Comparison of ENCODE assay signal across 1 cellular context in the genomic region with DNA sequence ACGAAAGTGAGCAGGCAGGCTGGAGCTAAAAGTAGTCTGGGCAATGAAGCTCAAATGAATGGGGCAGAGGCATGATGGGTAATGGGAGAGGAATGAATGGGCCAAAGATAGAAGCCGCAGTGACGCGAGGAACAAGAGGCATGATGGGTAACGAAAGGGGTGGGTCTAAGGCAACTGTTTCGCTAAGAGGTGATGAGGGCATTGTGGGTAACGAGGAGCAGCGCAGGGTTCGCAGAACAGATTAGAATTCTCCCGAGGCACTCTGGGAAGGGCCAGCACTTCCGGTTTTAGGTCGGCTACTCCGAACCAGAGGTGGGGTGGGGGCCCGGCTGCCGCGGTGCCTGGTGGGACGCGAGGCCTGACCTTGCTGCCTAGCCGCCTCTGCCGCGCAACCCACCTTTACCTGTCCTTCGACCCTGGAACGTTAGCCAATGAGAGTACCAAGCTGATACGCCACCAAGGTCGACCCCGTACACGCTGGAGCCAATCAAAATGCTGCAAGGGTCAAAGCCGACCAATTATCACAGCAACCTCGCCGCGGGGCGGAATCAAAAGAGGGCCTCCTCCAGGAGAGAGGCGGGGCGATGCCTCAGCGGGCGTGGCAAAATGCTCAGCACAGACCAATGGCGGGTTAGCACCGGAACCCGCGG.
A peak's percentile ranks its signal among the peaks of the same experiment; 100 is the strongest.
TF ChIP-seq lines count a peak whose summit lies in the region.

No MANE protein-coding gene starts in this region.

TF ChIP-seq in HEK293, 187 proteins besides CTCF, POLR2A, EP300 and RAD21 (continued from another document and continues in another):
- TF ChIP-seq, protein P1, sequence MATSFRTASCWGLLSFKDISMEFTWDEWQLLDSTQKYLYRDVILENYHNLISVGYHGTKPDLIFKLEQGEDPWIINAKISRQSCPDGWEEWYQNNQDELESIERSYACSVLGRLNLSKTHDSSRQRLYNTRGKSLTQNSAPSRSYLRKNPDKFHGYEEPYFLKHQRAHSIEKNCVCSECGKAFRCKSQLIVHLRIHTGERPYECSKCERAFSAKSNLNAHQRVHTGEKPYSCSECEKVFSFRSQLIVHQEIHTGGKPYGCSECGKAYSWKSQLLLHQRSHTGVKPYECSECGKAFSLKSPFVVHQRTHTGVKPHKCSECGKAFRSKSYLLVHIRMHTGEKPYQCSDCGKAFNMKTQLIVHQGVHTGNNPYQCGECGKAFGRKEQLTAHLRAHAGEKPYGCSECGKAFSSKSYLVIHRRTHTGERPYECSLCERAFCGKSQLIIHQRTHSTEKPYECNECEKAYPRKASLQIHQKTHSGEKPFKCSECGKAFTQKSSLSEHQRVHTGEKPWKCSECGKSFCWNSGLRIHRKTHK (tag by site-specific recombination; IDR thresholded peaks at IDR 0.05): no peak
- no peak for TF ChIP-seq ZNF184 (tag by site-specific recombination; IDR thresholded peaks at IDR 0.05)
- TF ChIP-seq, protein P2, sequence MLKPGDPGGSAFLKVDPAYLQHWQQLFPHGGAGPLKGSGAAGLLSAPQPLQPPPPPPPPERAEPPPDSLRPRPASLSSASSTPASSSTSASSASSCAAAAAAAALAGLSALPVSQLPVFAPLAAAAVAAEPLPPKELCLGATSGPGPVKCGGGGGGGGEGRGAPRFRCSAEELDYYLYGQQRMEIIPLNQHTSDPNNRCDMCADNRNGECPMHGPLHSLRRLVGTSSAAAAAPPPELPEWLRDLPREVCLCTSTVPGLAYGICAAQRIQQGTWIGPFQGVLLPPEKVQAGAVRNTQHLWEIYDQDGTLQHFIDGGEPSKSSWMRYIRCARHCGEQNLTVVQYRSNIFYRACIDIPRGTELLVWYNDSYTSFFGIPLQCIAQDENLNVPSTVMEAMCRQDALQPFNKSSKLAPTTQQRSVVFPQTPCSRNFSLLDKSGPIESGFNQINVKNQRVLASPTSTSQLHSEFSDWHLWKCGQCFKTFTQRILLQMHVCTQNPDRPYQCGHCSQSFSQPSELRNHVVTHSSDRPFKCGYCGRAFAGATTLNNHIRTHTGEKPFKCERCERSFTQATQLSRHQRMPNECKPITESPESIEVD (tag by site-specific recombination; IDR thresholded peaks at IDR 0.05): no peak
- TF ChIP-seq, protein P3, sequence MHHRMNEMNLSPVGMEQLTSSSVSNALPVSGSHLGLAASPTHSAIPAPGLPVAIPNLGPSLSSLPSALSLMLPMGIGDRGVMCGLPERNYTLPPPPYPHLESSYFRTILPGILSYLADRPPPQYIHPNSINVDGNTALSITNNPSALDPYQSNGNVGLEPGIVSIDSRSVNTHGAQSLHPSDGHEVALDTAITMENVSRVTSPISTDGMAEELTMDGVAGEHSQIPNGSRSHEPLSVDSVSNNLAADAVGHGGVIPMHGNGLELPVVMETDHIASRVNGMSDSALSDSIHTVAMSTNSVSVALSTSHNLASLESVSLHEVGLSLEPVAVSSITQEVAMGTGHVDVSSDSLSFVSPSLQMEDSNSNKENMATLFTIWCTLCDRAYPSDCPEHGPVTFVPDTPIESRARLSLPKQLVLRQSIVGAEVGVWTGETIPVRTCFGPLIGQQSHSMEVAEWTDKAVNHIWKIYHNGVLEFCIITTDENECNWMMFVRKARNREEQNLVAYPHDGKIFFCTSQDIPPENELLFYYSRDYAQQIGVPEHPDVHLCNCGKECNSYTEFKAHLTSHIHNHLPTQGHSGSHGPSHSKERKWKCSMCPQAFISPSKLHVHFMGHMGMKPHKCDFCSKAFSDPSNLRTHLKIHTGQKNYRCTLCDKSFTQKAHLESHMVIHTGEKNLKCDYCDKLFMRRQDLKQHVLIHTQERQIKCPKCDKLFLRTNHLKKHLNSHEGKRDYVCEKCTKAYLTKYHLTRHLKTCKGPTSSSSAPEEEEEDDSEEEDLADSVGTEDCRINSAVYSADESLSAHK (tag by site-specific recombination; IDR thresholded peaks at IDR 0.05): no peak; the same call in 1 of the 2 replicates
- TF ChIP-seq ZNF837 (tag by site-specific recombination; IDR thresholded peaks at IDR 0.05): no peak
- TF ChIP-seq ZSCAN23 (tag by site-specific recombination; IDR thresholded peaks at IDR 0.05): no peak
- TF ChIP-seq ZNF350 (tag by site-specific recombination; IDR thresholded peaks at IDR 0.05): no peak
- 0 out of 2 replicates have a peak, but pooled peaks have one; percentile 9 for TF ChIP-seq ZNF391 (tag by site-specific recombination; IDR thresholded peaks at IDR 0.05; ENCODE audit: borderline replicate concordance, low read depth)
- TF ChIP-seq ZNF366 (tag by site-specific recombination; conservative IDR thresholded peaks at IDR 0.05): peak; percentile 96
- TF ChIP-seq, protein P4, sequence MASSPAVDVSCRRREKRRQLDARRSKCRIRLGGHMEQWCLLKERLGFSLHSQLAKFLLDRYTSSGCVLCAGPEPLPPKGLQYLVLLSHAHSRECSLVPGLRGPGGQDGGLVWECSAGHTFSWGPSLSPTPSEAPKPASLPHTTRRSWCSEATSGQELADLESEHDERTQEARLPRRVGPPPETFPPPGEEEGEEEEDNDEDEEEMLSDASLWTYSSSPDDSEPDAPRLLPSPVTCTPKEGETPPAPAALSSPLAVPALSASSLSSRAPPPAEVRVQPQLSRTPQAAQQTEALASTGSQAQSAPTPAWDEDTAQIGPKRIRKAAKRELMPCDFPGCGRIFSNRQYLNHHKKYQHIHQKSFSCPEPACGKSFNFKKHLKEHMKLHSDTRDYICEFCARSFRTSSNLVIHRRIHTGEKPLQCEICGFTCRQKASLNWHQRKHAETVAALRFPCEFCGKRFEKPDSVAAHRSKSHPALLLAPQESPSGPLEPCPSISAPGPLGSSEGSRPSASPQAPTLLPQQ (tag by site-specific recombination; IDR thresholded peaks at IDR 0.05): peak; percentile 85; the same call in 1 of the 2 replicates
- peak; percentile 91; the same call in 1 of the 2 replicates for TF ChIP-seq BCL11B (tag by site-specific recombination; IDR thresholded peaks at IDR 0.05; ENCODE audit: low read depth)
- TF ChIP-seq, protein P5, sequence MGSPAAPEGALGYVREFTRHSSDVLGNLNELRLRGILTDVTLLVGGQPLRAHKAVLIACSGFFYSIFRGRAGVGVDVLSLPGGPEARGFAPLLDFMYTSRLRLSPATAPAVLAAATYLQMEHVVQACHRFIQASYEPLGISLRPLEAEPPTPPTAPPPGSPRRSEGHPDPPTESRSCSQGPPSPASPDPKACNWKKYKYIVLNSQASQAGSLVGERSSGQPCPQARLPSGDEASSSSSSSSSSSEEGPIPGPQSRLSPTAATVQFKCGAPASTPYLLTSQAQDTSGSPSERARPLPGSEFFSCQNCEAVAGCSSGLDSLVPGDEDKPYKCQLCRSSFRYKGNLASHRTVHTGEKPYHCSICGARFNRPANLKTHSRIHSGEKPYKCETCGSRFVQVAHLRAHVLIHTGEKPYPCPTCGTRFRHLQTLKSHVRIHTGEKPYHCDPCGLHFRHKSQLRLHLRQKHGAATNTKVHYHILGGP (tag by site-specific recombination; IDR thresholded peaks at IDR 0.05): no peak
- no peak for TF ChIP-seq ZNF792 (tag by site-specific recombination; IDR thresholded peaks at IDR 0.05)
- TF ChIP-seq ZNF404 (tag by site-specific recombination; IDR thresholded peaks at IDR 0.05): no peak
- no peak for TF ChIP-seq ZNF701 (tag by site-specific recombination; IDR thresholded peaks at IDR 0.05)
- TF ChIP-seq ZNF157 (tag by site-specific recombination; IDR thresholded peaks at IDR 0.05): no peak
- TF ChIP-seq, protein P6, sequence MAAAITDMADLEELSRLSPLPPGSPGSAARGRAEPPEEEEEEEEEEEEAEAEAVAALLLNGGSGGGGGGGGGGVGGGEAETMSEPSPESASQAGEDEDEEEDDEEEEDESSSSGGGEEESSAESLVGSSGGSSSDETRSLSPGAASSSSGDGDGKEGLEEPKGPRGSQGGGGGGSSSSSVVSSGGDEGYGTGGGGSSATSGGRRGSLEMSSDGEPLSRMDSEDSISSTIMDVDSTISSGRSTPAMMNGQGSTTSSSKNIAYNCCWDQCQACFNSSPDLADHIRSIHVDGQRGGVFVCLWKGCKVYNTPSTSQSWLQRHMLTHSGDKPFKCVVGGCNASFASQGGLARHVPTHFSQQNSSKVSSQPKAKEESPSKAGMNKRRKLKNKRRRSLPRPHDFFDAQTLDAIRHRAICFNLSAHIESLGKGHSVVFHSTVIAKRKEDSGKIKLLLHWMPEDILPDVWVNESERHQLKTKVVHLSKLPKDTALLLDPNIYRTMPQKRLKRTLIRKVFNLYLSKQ (tag by site-specific recombination; IDR thresholded peaks at IDR 0.05; ENCODE audit: borderline replicate concordance): no peak
- no peak for TF ChIP-seq MYNN (tag by site-specific recombination; IDR thresholded peaks at IDR 0.05; ENCODE audit: borderline replicate concordance)
- no peak for TF ChIP-seq ZNF138 (tag by site-specific recombination; IDR thresholded peaks at IDR 0.05; ENCODE audit: borderline replicate concordance)
- TF ChIP-seq ZNF677 (tag by site-specific recombination; IDR thresholded peaks at IDR 0.05): no peak
- TF ChIP-seq ZNF747 (tag by site-specific recombination; IDR thresholded peaks at IDR 0.05): no peak
- TF ChIP-seq, protein P7, sequence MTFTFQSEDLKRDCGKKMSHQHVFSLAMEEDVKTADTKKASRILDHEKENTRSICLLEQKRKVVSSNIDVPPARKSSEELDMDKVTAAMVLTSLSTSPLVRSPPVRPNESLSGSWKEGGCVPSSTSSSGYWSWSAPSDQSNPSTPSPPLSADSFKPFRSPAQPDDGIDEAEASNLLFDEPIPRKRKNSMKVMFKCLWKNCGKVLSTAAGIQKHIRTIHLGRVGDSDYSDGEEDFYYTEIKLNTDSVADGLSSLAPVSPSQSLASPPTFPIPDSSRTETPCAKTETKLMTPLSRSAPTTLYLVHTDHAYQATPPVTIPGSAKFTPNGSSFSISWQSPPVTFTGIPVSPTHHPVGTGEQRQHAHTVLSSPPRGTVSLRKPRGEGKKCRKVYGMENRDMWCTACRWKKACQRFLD (tag by site-specific recombination; IDR thresholded peaks at IDR 0.05): no peak
- TF ChIP-seq, protein P8, sequence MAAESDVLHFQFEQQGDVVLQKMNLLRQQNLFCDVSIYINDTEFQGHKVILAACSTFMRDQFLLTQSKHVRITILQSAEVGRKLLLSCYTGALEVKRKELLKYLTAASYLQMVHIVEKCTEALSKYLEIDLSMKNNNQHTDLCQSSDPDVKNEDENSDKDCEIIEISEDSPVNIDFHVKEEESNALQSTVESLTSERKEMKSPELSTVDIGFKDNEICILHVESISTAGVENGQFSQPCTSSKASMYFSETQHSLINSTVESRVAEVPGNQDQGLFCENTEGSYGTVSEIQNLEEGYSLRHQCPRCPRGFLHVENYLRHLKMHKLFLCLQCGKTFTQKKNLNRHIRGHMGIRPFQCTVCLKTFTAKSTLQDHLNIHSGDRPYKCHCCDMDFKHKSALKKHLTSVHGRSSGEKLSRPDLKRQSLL (tag by site-specific recombination; IDR thresholded peaks at IDR 0.05): no peak
- TF ChIP-seq, protein P9, sequence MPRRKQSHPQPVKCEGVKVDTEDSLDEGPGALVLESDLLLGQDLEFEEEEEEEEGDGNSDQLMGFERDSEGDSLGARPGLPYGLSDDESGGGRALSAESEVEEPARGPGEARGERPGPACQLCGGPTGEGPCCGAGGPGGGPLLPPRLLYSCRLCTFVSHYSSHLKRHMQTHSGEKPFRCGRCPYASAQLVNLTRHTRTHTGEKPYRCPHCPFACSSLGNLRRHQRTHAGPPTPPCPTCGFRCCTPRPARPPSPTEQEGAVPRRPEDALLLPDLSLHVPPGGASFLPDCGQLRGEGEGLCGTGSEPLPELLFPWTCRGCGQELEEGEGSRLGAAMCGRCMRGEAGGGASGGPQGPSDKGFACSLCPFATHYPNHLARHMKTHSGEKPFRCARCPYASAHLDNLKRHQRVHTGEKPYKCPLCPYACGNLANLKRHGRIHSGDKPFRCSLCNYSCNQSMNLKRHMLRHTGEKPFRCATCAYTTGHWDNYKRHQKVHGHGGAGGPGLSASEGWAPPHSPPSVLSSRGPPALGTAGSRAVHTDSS (tag by site-specific recombination; IDR thresholded peaks at IDR 0.05): no peak
- no peak for TF ChIP-seq ZNF791 (tag by site-specific recombination; IDR thresholded peaks at IDR 0.05)
- no peak for TF ChIP-seq ZNF248 (tag by site-specific recombination; IDR thresholded peaks at IDR 0.05)
- TF ChIP-seq ZFP3 (tag by site-specific recombination; IDR thresholded peaks at IDR 0.05; ENCODE audit: low read depth): no peak
- TF ChIP-seq, protein P10, sequence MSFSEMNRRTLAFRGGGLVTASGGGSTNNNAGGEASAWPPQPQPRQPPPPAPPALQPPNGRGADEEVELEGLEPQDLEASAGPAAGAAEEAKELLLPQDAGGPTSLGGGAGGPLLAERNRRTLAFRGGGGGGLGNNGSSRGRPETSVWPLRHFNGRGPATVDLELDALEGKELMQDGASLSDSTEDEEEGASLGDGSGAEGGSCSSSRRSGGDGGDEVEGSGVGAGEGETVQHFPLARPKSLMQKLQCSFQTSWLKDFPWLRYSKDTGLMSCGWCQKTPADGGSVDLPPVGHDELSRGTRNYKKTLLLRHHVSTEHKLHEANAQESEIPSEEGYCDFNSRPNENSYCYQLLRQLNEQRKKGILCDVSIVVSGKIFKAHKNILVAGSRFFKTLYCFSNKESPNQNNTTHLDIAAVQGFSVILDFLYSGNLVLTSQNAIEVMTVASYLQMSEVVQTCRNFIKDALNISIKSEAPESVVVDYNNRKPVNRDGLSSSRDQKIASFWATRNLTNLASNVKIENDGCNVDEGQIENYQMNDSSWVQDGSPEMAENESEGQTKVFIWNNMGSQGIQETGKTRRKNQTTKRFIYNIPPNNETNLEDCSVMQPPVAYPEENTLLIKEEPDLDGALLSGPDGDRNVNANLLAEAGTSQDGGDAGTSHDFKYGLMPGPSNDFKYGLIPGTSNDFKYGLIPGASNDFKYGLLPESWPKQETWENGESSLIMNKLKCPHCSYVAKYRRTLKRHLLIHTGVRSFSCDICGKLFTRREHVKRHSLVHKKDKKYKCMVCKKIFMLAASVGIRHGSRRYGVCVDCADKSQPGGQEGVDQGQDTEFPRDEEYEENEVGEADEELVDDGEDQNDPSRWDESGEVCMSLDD (tag by site-specific recombination; IDR thresholded peaks at IDR 0.05): no peak
- TF ChIP-seq ZFP37 (tag by site-specific recombination; IDR thresholded peaks at IDR 0.05): no peak
- no peak for TF ChIP-seq ZNF558 (tag by site-specific recombination; IDR thresholded peaks at IDR 0.05)
- no peak for TF ChIP-seq ZNF623 (tag by site-specific recombination; IDR thresholded peaks at IDR 0.05)
- no peak for TF ChIP-seq ZBTB1 (tag by site-specific recombination; IDR thresholded peaks at IDR 0.05)
- no peak for TF ChIP-seq OSR2 (tag by site-specific recombination; IDR thresholded peaks at IDR 0.05)
- no peak for TF ChIP-seq ZNF274 (IDR thresholded peaks at IDR 0.05; ENCODE audit: low read length)
- TF ChIP-seq ZNF274 (tag by site-specific recombination; IDR thresholded peaks at IDR 0.05; ENCODE audit: borderline replicate concordance): no peak
- no peak for TF ChIP-seq ZNF654 (tag by site-specific recombination; IDR thresholded peaks at IDR 0.05; ENCODE audit: low read depth)
